In genomic region chr3:41198950-41199865, GRCh38 we compare ENCODE assay signal across 8 cellular contexts. TPM values are rescaled to one million over a fixed set of nuclear protein-coding genes. Genes with fewer than 3 reads are reported as not detected.
A peak's percentile ranks its signal among the peaks of the same experiment; 100 is the strongest.
DNase-seq lines count a peak whose midpoint lies in the region; ATAC-seq and TF ChIP-seq lines count a peak whose summit lies in the region.

Gene CTNNB1 (plus strand): TSS chr3:41199505. CDS start chr3:41224069, 24,564 bp downstream.

- peaks cover 7% of the 10 kb centered on the region; the same call in 1 of the 2 replicates for H3F3A ChIP-seq in DOHH2 (ENCODE audit: control insufficient read depth, insufficient read depth)
- H3F3A ChIP-seq in neural cell (ENCODE audit: insufficient read depth, low read length, poor library complexity, severe bottlenecking), result peaks cover 5% of the 10 kb centered on the region

- H3K9me3 ChIP-seq in DOHH2 (ENCODE audit: control insufficient read depth, insufficient read depth, low read length), result no peaks in the 10 kb centered on the region
- H3K9me3 ChIP-seq in RWPE2 (ENCODE audit: severe bottlenecking), result no peaks in the 10 kb centered on the region
- H3K9me3 ChIP-seq in neural cell (ENCODE audit: low read length), result no peaks in the 10 kb centered on the region
- H3K9me3 ChIP-seq in stomach, result no peaks in the 10 kb centered on the region

- H3K4me2 ChIP-seq in DOHH2 (ENCODE audit: low read length) (peak within 1 kb of the TSS; percentile 71), KMS-11 (peak within 1 kb of the TSS; percentile 52), neural cell (ENCODE audit: low read length) (peak within 1 kb of the TSS; percentile 60)

- peaks cover 48% of the 10 kb centered on the region for H3K79me2 ChIP-seq in DOHH2 (ENCODE audit: control insufficient read depth, low read length)
- peaks cover 42% of the 10 kb centered on the region for H3K79me2 ChIP-seq in KMS-11 (ENCODE audit: insufficient read depth, low read depth)
- H3K79me2 ChIP-seq in neural cell (replicated peaks; ENCODE audit: insufficient read depth, low read length), result peaks cover 43% of the 10 kb centered on the region

- H3K27ac ChIP-seq in DOHH2 (ENCODE audit: low read depth, low read length), result peak within 1 kb of the TSS; percentile 67
- peak within 1 kb of the TSS; percentile 81 for H3K27ac ChIP-seq in KMS-11
- H3K27ac ChIP-seq in RWPE2 (ENCODE audit: poor library complexity, severe bottlenecking), result peak within 1 kb of the TSS; percentile 69
- H3K27ac ChIP-seq in neural cell (ENCODE audit: low read length), result peak within 1 kb of the TSS; percentile 92
- H3K27ac ChIP-seq in stomach, result peak within 1 kb of the TSS; percentile 95 to 99 (median 96)

- H3K27me3 ChIP-seq in DOHH2 (ENCODE audit: control insufficient read depth, low read length), result peaks cover 5% of the 10 kb centered on the region; the same call in 1 of the 2 replicates
- H3K27me3 ChIP-seq in KMS-11 (ENCODE audit: insufficient read depth, low read depth), result no peaks in the 10 kb centered on the region
- no peaks in the 10 kb centered on the region for H3K27me3 ChIP-seq in RWPE2 (ENCODE audit: insufficient read depth, poor library complexity, severe bottlenecking)
- no peaks in the 10 kb centered on the region for H3K27me3 ChIP-seq in neural cell (ENCODE audit: insufficient read depth, low read depth, low read length)
- no peaks in the 10 kb centered on the region for H3K27me3 ChIP-seq in stomach

- TF ChIP-seq EP300 in neural cell (conservative IDR thresholded peaks at IDR 0.05; ENCODE audit: poor library complexity, severe bottlenecking), result peak; percentile 75
- no peak for TF ChIP-seq EP300 in stomach (IDR thresholded peaks at IDR 0.05)

- H3K4me3 ChIP-seq in DOHH2 (ENCODE audit: low read length), result peak within 1 kb of the TSS; percentile 77
- no peak within 1 kb of the TSS for H3K4me3 ChIP-seq in KMS-11 (IDR thresholded peaks at IDR 0.05; ENCODE audit: insufficient read depth, low read depth, low read length)
- peak within 1 kb of the TSS; percentile 98 for H3K4me3 ChIP-seq in RWPE2 (ENCODE audit: severe bottlenecking)
- peak within 1 kb of the TSS; percentile 79 for H3K4me3 ChIP-seq in neural cell (ENCODE audit: low read length)
- H3K4me3 ChIP-seq in stomach, result peak within 1 kb of the TSS; percentile 73 to 97 (median 87)

- H4K20me1 ChIP-seq in DOHH2 (ENCODE audit: control insufficient read depth, insufficient read depth, low read depth, low read length) (peaks cover 32% of the 10 kb centered on the region), KMS-11 (ENCODE audit: insufficient read depth) (peaks cover 18% of the 10 kb centered on the region; the same call in 1 of the 2 replicates), neural cell (ENCODE audit: insufficient read depth) (peaks cover 5% of the 10 kb centered on the region)

- H2AFZ ChIP-seq in KMS-11 (ENCODE audit: low read depth), result peak within 1 kb of the TSS; percentile 61
- peak within 1 kb of the TSS; percentile 80 for H2AFZ ChIP-seq in neural cell (ENCODE audit: low read depth, low read length)

- H3K36me3 ChIP-seq in DOHH2 (ENCODE audit: control insufficient read depth, low read length) (peaks cover 26% of the 10 kb centered on the region), KMS-11 (ENCODE audit: insufficient read depth) (no peaks in the 10 kb centered on the region), RWPE2 (ENCODE audit: low read depth) (peaks cover 3% of the 10 kb centered on the region; the same call in 1 of the 2 replicates), neural cell (ENCODE audit: insufficient read depth, low read length) (no peaks in the 10 kb centered on the region), stomach (no peaks in the 10 kb centered on the region)

- TF ChIP-seq POLR2A in stomach (IDR thresholded peaks at IDR 0.05), result peak in 2 of 4 donors; percentile 84 to 98

- H3K4me1 ChIP-seq in DOHH2 (ENCODE audit: control insufficient read depth, low read length), result peaks cover 35% of the 10 kb centered on the region
- peaks cover 34% of the 10 kb centered on the region for H3K4me1 ChIP-seq in KMS-11 (ENCODE audit: low read depth, poor library complexity, severe bottlenecking)
- peaks cover 25% of the 10 kb centered on the region for H3K4me1 ChIP-seq in RWPE2 (ENCODE audit: insufficient read depth, poor library complexity, severe bottlenecking)
- H3K4me1 ChIP-seq in stomach, result peaks cover 16 to 39% (median 38%) of the 10 kb centered on the region in 4 donors

- WGBS in stomach, 5 donors, result 0% methylated on average over 13 to 112 of the region's 112 CpGs

- intact Hi-C loops in stomach (cut with DNase I; ENCODE audit: low total_unique reads), result no loop called here

- TF ChIP-seq CTCF in DOHH2 (IDR thresholded peaks at IDR 0.05; ENCODE audit: low read depth, low read length, poor library complexity, severe bottlenecking) (peak; percentile 16), KMS-11 (conservative IDR thresholded peaks at IDR 0.05; ENCODE audit: low read depth, low read length) (no peak), RWPE2 (IDR thresholded peaks at IDR 0.05; ENCODE audit: poor library complexity, severe bottlenecking) (peak; percentile 32), neural cell (IDR thresholded peaks at IDR 0.05; ENCODE audit: poor library complexity, severe bottlenecking) (no peak), stomach (IDR thresholded peaks at IDR 0.05) (peak in 1 of 7 experiments; percentile 10)

- peak within 1 kb of the TSS; percentile 89 for H3K9ac ChIP-seq in KMS-11
- H3K9ac ChIP-seq in neural cell (ENCODE audit: low read length), result peak within 1 kb of the TSS; percentile 96

- no peaks in the 10 kb centered on the region for H3K9me2 ChIP-seq in DOHH2 (replicated peaks; ENCODE audit: control insufficient read depth, low read length)
- H3K9me2 ChIP-seq in neural cell (ENCODE audit: insufficient read depth, low read length), result no peaks in the 10 kb centered on the region

- DNase-seq in RWPE2 (ENCODE audit: low spot score) (peak; percentile 87), fibroblast of the conjunctiva (ENCODE audit: low read depth) (peak; percentile 77), stomach (peak; percentile 95)
- DNase-seq in activated effector memory CD4-positive, alpha-beta T cell treated with anti-CD3 and anti-CD28 coated beads, Interleukin-2, amount 50 U/mL, for 16 hours, result peak; percentile 96

- ATAC-seq in GM21737 (IDR thresholded peaks at IDR 0.05; ENCODE audit: unreplicated experiment) (peak; percentile 75), RWPE2 (ENCODE audit: low read depth) (peak; percentile 73)

- TF ChIP-seq RAD21 in neural cell (conservative IDR thresholded peaks at IDR 0.05), result peak; percentile 57

TF ChIP-seq in neural cell, 6 proteins besides CTCF, POLR2A, EP300 and RAD21:
- TF ChIP-seq EZH2 (IDR thresholded peaks at IDR 0.05; ENCODE audit: borderline replicate concordance, insufficient read depth, low read length, poor library complexity, severe bottlenecking) (no peak), REST (IDR thresholded peaks at IDR 0.05; ENCODE audit: borderline replicate concordance) (peak; percentile 97), SMC3 (conservative IDR thresholded peaks at IDR 0.05; ENCODE audit: poor library complexity) (peak; percentile 65), TAF1 (IDR thresholded peaks at IDR 0.05; ENCODE audit: low read depth) (peak; percentile 100), POLR2AphosphoS5 (IDR thresholded peaks at IDR 0.05) (peak; percentile 99), MXI1 (conservative IDR thresholded peaks at IDR 0.05; ENCODE audit: poor library complexity, severe bottlenecking) (peak; percentile 77)

RNA-seq across cellular contexts. Expression of gene CTNNB1, which starts in this region (rescaled TPM):
- polyA plus RNA-seq in neural cell, result 317 and 323 TPM in 2 replicates
- polyA minus RNA-seq in neural cell, result 635 and 695 TPM in 2 replicates
- 100 to 1,000 TPM; 102 to 658 (median 340) TPM for total RNA-seq in stomach
- 100 to 1,000 TPM in 2 of 3 donors, 10 to 100 TPM in 1; 65.7 to 145 (median 139) TPM for polyA plus RNA-seq in stomach

Comparison
In these comparisons a context has a peak if more than half of its experiments do, and no peak if none do; other contexts are left out.
1. CTCF ChIP-seq: peak in DOHH2 (single experiment) and RWPE2 (single experiment); none in KMS-11 (single experiment) and neural cell (single experiment).
2. Peak in every context shown above with its lines, with median percentiles within 50 percentile points of each other: H3K27ac ChIP-seq, H3K4me2 ChIP-seq and DNase-seq.